12 cellular contexts compared by ENCODE assay signal in the genomic region with DNA sequence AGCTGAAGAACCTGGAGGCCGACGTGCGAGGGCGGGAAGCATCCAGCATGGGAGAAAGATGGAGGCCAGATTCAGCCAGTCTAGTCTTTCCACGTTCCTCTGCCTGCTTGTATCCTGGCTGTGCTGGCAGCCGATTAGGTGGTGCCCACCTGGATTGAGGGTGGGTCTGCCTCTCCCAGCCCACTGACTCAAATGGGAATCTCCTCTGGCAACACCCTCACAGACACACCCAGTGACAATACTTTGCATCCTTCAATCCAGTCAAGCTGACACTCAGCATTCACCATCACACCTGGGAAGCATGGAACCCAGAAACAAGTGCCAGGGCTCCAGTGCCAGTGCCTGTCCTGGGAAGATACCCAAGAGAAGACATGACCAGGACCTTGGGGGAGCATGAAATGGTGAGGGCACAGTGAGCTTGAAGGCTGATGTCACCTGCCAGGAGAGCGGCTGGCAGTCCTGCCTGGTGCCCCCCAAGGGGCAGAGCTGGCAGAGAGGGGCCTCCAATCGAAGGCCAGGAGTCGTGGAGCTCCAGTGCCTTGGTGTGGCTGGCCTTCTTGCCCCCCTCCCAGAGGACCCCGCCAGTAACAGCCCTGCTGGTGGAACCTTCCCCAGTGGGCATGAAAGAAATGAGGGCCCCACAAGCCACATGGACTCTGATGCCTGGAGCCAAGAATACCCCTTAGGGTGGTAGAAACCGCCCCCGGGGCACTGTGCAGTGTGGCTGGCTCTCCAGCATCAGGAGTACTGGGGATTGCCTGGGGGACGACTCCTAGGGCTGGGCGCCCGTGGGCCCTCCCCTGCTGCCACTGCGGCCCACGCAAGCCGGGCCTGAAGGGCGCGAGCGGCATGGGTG. TPM values are rescaled to one million over a fixed set of nuclear protein-coding genes. Genes with fewer than 3 reads are reported as not detected.
DNase-seq lines count a peak whose midpoint lies in the region; ATAC-seq and TF ChIP-seq lines count a peak whose summit lies in the region.
"Had no signal": no experiment of that assay in that cellular context is flagged by ENCODE, and none has a peak within 500 bp of the region (broad histone marks: within the 10 kb centered on the region; RNA-seq: fewer than 3 reads in every experiment).

No MANE protein-coding gene starts in this region.

- DNase-seq in CD4-positive, CD25-positive, alpha-beta regulatory T cell = no peak
- DNase-seq in Panc1 (ENCODE audit: low read depth, low spot score) (no peak), esophagus squamous epithelium (lab: John Stamatoyannopoulos, UW) (no peak), trophoblast cell (no peak), NCI-H1436 treated with DMSO at 0.1 percent for 48 hours (lab: John Stamatoyannopoulos, UW) (no peak), putamen (ENCODE audit: low spot score) (no peak), NCI-H526 (lab: John Stamatoyannopoulos, UW) (no peak)
- no peak for DNase-seq in stimulated activated CD4-positive, alpha-beta T cell treated with anti-CD3 and anti-CD28 coated beads, Interleukin-15, amount 100 ng/mL, for 24 hours
- DNase-seq: activated gamma-delta T cell treated with Interleukin-2 at 50 U/mL for 16 hours, natural killer cell, NCI-H510A, T-helper 9 cell had no signal

- ATAC-seq in CD4-positive, CD25-positive, alpha-beta regulatory T cell (ENCODE audit: low read depth in 2 of 2) = no peak
- no peak for ATAC-seq in Panc1

- H3K36me3 Mint-ChIP-seq in CD4-positive, CD25-positive, alpha-beta regulatory T cell = peaks cover 17% of the 10 kb centered on the region
- H3K36me3 Mint-ChIP-seq: natural killer cell had no signal

- H2BK12ac ChIP-seq in trophoblast cell (ENCODE audit: low read length) = no peak overlapping the region

- intact Hi-C loops in Panc1 (cut with micrococcal nuclease; ENCODE audit: unreplicated experiment) (no loop called here), esophagus squamous epithelium (cut with DNase I) (no loop called here)

- H3K79me2 ChIP-seq in trophoblast cell (ENCODE audit: control insufficient read depth, insufficient read depth, low read length, poor library complexity) = no peaks in the 10 kb centered on the region

- H2AFZ ChIP-seq in trophoblast cell (ENCODE audit: insufficient read depth, low read length, poor library complexity) = no peak overlapping the region

- H3K9ac ChIP-seq in trophoblast cell (ENCODE audit: low read length) = no peak overlapping the region

- no peak overlapping the region for H3K27ac Mint-ChIP-seq in CD4-positive, CD25-positive, alpha-beta regulatory T cell
- H3K27ac Mint-ChIP-seq: natural killer cell had no signal

- H3K4me2 ChIP-seq in trophoblast cell (ENCODE audit: low read length) = peak overlapping the region; percentile 70

- peaks cover 11% of the 10 kb centered on the region for H3K79me1 ChIP-seq in trophoblast cell (ENCODE audit: low read length)

- peak overlapping the region in 3 of 4 donors; percentile 45 to 55 (median 54) for H3K4me3 Mint-ChIP-seq in CD4-positive, CD25-positive, alpha-beta regulatory T cell

- H4K8ac ChIP-seq in trophoblast cell (ENCODE audit: low read depth, low read length) = peak overlapping the region; percentile 17

- no peak overlapping the region for H3K27ac ChIP-seq in CD4-positive, CD25-positive, alpha-beta regulatory T cell (ENCODE audit: insufficient read depth, low read length, poor library complexity, severe bottlenecking)
- no peak overlapping the region for H3K27ac ChIP-seq in Panc1 (ENCODE audit: low read length)
- H3K27ac ChIP-seq in esophagus squamous epithelium = no peak overlapping the region
- H3K27ac ChIP-seq in trophoblast cell (ENCODE audit: low read depth, low read length) = no peak overlapping the region

- H4K12ac ChIP-seq in trophoblast cell (ENCODE audit: low read depth, low read length) = no peak overlapping the region

- TF ChIP-seq CTCF in Panc1 (IDR thresholded peaks at IDR 0.05) (no peak), esophagus squamous epithelium (IDR thresholded peaks at IDR 0.05) (no peak)

- WGBS in esophagus squamous epithelium, 2 donors = 94 to 98% methylated on average over 6 to 7 of the region's 21 CpGs
- no CpG with 5 or more reads among the region's 21 CpGs for WGBS in trophoblast cell (ENCODE audit: extremely low coverage, insufficient coverage, insufficient read length)

- H2BK120ac ChIP-seq in trophoblast cell (ENCODE audit: insufficient read depth, low read length, poor library complexity) = no peak overlapping the region

- in situ Hi-C loops in Panc1 (cut with HindIII; ENCODE audit: low pct_unique_long_range_greater_than_20kb, low sequenced_read_pairs) = no loop called here

- peak overlapping the region; percentile 60 for H4K91ac ChIP-seq in trophoblast cell (ENCODE audit: low read depth, low read length)

- H3K4me3 ChIP-seq in CD4-positive, CD25-positive, alpha-beta regulatory T cell (ENCODE audit: low read depth, low read length) = no peak overlapping the region
- H3K4me3 ChIP-seq in Panc1 (ENCODE audit: low read depth in 2 of 2, low read length in 2 of 2) = no peak overlapping the region
- H3K4me3 ChIP-seq in esophagus squamous epithelium = peak overlapping the region; percentile 23 to 62 (median 39)
- no peak overlapping the region for H3K4me3 ChIP-seq in trophoblast cell (ENCODE audit: low read depth, low read length)

- no peaks in the 10 kb centered on the region for H3K9me3 ChIP-seq in CD4-positive, CD25-positive, alpha-beta regulatory T cell (ENCODE audit: control insufficient read depth in 2 of 2, low read length in 2 of 2)
- H3K9me3 ChIP-seq in Panc1 (ENCODE audit: control insufficient read depth, insufficient read depth, low read depth, low read length) (no peaks in the 10 kb centered on the region), esophagus squamous epithelium (no peaks in the 10 kb centered on the region), trophoblast cell (ENCODE audit: insufficient read depth, low read depth, low read length) (peaks cover 3% of the 10 kb centered on the region)

- POLR2A ChIA-PET in Panc1 (lab: Charles Lee) = no interaction called here

- H3K18ac ChIP-seq in trophoblast cell (ENCODE audit: low read length) = no peak overlapping the region

- H3K27me3 Mint-ChIP-seq in CD4-positive, CD25-positive, alpha-beta regulatory T cell = peaks cover 9% of the 10 kb centered on the region

- no peak overlapping the region for H3K4ac ChIP-seq in trophoblast cell (ENCODE audit: low read depth, low read length)

- H3K23ac ChIP-seq in trophoblast cell (ENCODE audit: low read length) = no peak overlapping the region

- CTCF ChIA-PET in Panc1 (lab: Charles Lee) = no interaction called here

- BruUV-seq in Panc1 (replicated peaks; lab: Mats Ljungman, UMichigan) = TSS peak; percentile 49

- H2BK5ac ChIP-seq in trophoblast cell (ENCODE audit: low read depth, low read length, poor library complexity) = no peak overlapping the region

- peaks cover 33% of the 10 kb centered on the region for H3K36me3 ChIP-seq in CD4-positive, CD25-positive, alpha-beta regulatory T cell (ENCODE audit: control insufficient read depth, insufficient read depth, low read length)
- H3K36me3 ChIP-seq in Panc1 (ENCODE audit: control insufficient read depth, insufficient read depth, low read length) (no peaks in the 10 kb centered on the region), esophagus squamous epithelium (peaks cover 10 to 78% (median 15%) of the 10 kb centered on the region in 3 donors), trophoblast cell (ENCODE audit: control insufficient read depth in 1 of 2, insufficient read depth in 2 of 2, low read length in 2 of 2) (peaks cover 49 to 65% of the 10 kb centered on the region in 2 experiments)

- H3K4me1 ChIP-seq in CD4-positive, CD25-positive, alpha-beta regulatory T cell (ENCODE audit: control insufficient read depth, insufficient read depth, low read length, poor library complexity, severe bottlenecking) = peaks cover 12% of the 10 kb centered on the region
- H3K4me1 ChIP-seq in Panc1 (ENCODE audit: control insufficient read depth, insufficient read depth, low read length) = peaks cover 27% of the 10 kb centered on the region
- peaks cover 11 to 43% (median 13%) of the 10 kb centered on the region in 3 donors for H3K4me1 ChIP-seq in esophagus squamous epithelium
- H3K4me1 ChIP-seq in trophoblast cell (ENCODE audit: control insufficient read depth in 1 of 2, insufficient read depth in 2 of 2, low read length in 2 of 2) = peaks cover 8 to 29% of the 10 kb centered on the region in 2 experiments

- H2AK5ac ChIP-seq in trophoblast cell (ENCODE audit: low read length) = no peak overlapping the region

- H3K14ac ChIP-seq in trophoblast cell (ENCODE audit: low read length) = peak overlapping the region; percentile 23

- H3K4me1 Mint-ChIP-seq in CD4-positive, CD25-positive, alpha-beta regulatory T cell = peaks cover 0 to 10% (median 3%) of the 10 kb centered on the region in 4 donors
- H3K4me1 Mint-ChIP-seq: natural killer cell had no signal

- H3K9me3 Mint-ChIP-seq in CD4-positive, CD25-positive, alpha-beta regulatory T cell = no peaks in the 10 kb centered on the region
- H3K9me3 Mint-ChIP-seq: natural killer cell had no signal

- no peaks in the 10 kb centered on the region for H3K27me3 ChIP-seq in CD4-positive, CD25-positive, alpha-beta regulatory T cell (ENCODE audit: control insufficient read depth, insufficient read depth, low read length)
- no peaks in the 10 kb centered on the region for H3K27me3 ChIP-seq in Panc1 (ENCODE audit: control insufficient read depth, insufficient read depth, low read length)
- H3K27me3 ChIP-seq in esophagus squamous epithelium = peaks cover 0 to 20% (median 0%) of the 10 kb centered on the region in 4 donors
- peaks cover 5% of the 10 kb centered on the region for H3K27me3 ChIP-seq in trophoblast cell (ENCODE audit: insufficient read depth, low read length)

- TF ChIP-seq POLR2A in esophagus squamous epithelium (IDR thresholded peaks at IDR 0.05) = no peak

RNA-seq across cellular contexts. Expression of a gene that starts 0.6 kb away (rescaled TPM):
- total RNA-seq in CD4-positive, CD25-positive, alpha-beta regulatory T cell = not detected
- polyA plus RNA-seq in CD4-positive, CD25-positive, alpha-beta regulatory T cell = under 1 TPM in 1 of 4 donors, not detected in 3; 0.10 TPM
- 3.9 TPM for total RNA-seq in Panc1 (2021; ENCODE audit: unreplicated experiment)
- polyA plus RNA-seq in Panc1 (2012; ENCODE audit: insufficient read length) = 3.3 TPM
- total RNA-seq in esophagus squamous epithelium = 1 to 10 TPM in 3 of 4 donors, under 1 TPM in 1; 0.53 to 7.4 (median 1.5) TPM
- 27.1 and 28.5 TPM in 2 replicates for polyA plus RNA-seq in trophoblast cell (2013)

RNA-seq across cellular contexts. Expression of a gene that starts 9.8 kb away (rescaled TPM):
- 28.6 TPM for total RNA-seq in CD4-positive, CD25-positive, alpha-beta regulatory T cell
- 10 to 100 TPM; 25.6 to 30.9 (median 26.8) TPM for polyA plus RNA-seq in CD4-positive, CD25-positive, alpha-beta regulatory T cell
- total RNA-seq in Panc1 (2021; ENCODE audit: unreplicated experiment) (91.2 TPM), esophagus squamous epithelium (10 to 100 TPM; 18.6 to 38.5 (median 34.6) TPM)
- 101 TPM for polyA plus RNA-seq in Panc1 (2012; ENCODE audit: insufficient read length)
- 27.8 and 28.9 TPM in 2 replicates for polyA plus RNA-seq in trophoblast cell (2013)

RNA-seq across cellular contexts. Expression of a gene that starts 9.9 kb away (rescaled TPM):
- 44.4 TPM for total RNA-seq in CD4-positive, CD25-positive, alpha-beta regulatory T cell
- 100 to 1,000 TPM; 262 to 331 (median 290) TPM for polyA plus RNA-seq in CD4-positive, CD25-positive, alpha-beta regulatory T cell
- total RNA-seq in Panc1 (2021; ENCODE audit: unreplicated experiment) (218 TPM), esophagus squamous epithelium (100 to 1,000 TPM in 3 of 4 donors, 10 to 100 TPM in 1; 92.9 to 133 (median 104) TPM)
- polyA plus RNA-seq in Panc1 (2012; ENCODE audit: insufficient read length) = 339 TPM
- polyA plus RNA-seq in trophoblast cell (2013) = 320 and 330 TPM in 2 replicates

RNA-seq across cellular contexts. Expression of a gene that starts 10.0 kb away (rescaled TPM):
- total RNA-seq in CD4-positive, CD25-positive, alpha-beta regulatory T cell = 90.9 TPM
- polyA plus RNA-seq in CD4-positive, CD25-positive, alpha-beta regulatory T cell = 10 to 100 TPM; 24.8 to 57.6 (median 39.6) TPM
- total RNA-seq in Panc1 (2021; ENCODE audit: unreplicated experiment) = 253 TPM
- 263 TPM for polyA plus RNA-seq in Panc1 (2012; ENCODE audit: insufficient read length)
- 100 to 1,000 TPM in 2 of 4 donors, 10 to 100 TPM in 2; 75.3 to 133 (median 95.0) TPM for total RNA-seq in esophagus squamous epithelium
- polyA plus RNA-seq in trophoblast cell (2013) = 110 and 112 TPM in 2 replicates

RNA-seq across cellular contexts. Expression of a gene that starts 16.6 kb away (rescaled TPM):
- total RNA-seq in CD4-positive, CD25-positive, alpha-beta regulatory T cell = 78.1 TPM
- 10 to 100 TPM; 35.9 to 43.8 (median 41.7) TPM for polyA plus RNA-seq in CD4-positive, CD25-positive, alpha-beta regulatory T cell
- 82.5 TPM for total RNA-seq in Panc1 (2021; ENCODE audit: unreplicated experiment)
- 79.6 TPM for polyA plus RNA-seq in Panc1 (2012; ENCODE audit: insufficient read length)
- total RNA-seq in esophagus squamous epithelium = 10 to 100 TPM; 52.6 to 81.0 (median 60.7) TPM
- 33.1 and 36.5 TPM in 2 replicates for polyA plus RNA-seq in trophoblast cell (2013)

Comparison
In these comparisons a context has a peak if more than half of its experiments do, and no peak if none do; other contexts are left out.
1. H3K4me3 ChIP-seq: peak in esophagus squamous epithelium (4 of 4); none in CD4-positive, CD25-positive, alpha-beta regulatory T cell (single experiment), Panc1 (0 of 2) and trophoblast cell (single experiment).